In the genomic region with DNA sequence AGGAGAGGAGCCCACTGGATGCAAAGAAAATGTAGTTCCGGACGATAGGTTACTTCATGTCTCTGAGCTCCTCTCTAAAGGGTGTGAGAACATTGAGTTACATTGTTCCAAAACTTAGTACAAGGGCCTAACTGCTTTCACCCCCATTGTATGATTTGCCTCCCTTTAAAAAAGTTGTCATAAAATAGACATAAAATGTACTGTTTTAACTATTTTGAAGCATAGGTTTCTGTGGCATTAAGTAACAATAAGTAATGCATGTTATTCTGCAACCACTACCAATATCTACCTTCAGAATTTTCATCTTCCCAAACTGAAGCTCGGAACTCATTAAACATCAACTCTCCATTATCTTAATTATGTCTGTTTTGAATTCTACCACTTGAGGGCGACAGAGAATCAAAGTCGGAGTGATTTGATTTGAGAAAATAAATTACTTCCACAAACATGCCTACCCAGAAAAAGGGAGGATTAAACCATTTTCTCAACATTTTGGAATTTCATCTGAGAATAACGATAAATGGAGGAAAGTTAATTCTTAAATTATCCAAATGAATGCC, we compare ENCODE assay signal across 8 cellular contexts. TPM values are rescaled to one million over a fixed set of nuclear protein-coding genes. Genes with fewer than 3 reads are reported as not detected.
DNase-seq lines count a peak whose midpoint lies in the region; ATAC-seq and TF ChIP-seq lines count a peak whose summit lies in the region.

No MANE protein-coding gene starts in this region.

- peaks cover 20% of the 10 kb centered on the region for H3K27me3 Mint-ChIP-seq in HFFc6 (ENCODE audit: insufficient read depth)
- H3K27me3 Mint-ChIP-seq in type B pancreatic cell = peaks cover 67% of the 10 kb centered on the region

- peak; percentile 48 for ATAC-seq in SK-N-SH treated with all-trans-retinoic acid at 6 μM for 48 hours
- no peak for ATAC-seq in GM21825 (IDR thresholded peaks at IDR 0.05; ENCODE audit: unreplicated experiment)
- no peak for ATAC-seq in HG03432 (IDR thresholded peaks at IDR 0.05; ENCODE audit: unreplicated experiment)
- ATAC-seq in GM18909 (IDR thresholded peaks at IDR 0.05; ENCODE audit: poor library complexity, unreplicated experiment) = no peak

- TF ChIP-seq CTCF in HFFc6 (IDR thresholded peaks at IDR 0.05) (peak; percentile 90), type B pancreatic cell (conservative IDR thresholded peaks at IDR 0.05) (peak; percentile 83)

- DNase-seq in COR-L47 (lab: John Stamatoyannopoulos, UW) (peak; percentile 26), HFFc6 (peak; percentile 36), globus pallidus (ENCODE audit: low spot score) (peak; percentile 24), type B pancreatic cell (ENCODE audit: extremely low spot score, unreplicated experiment) (no peak)

- H3K27ac Mint-ChIP-seq in HFFc6 = no peak overlapping the region
- no peak overlapping the region for H3K27ac Mint-ChIP-seq in type B pancreatic cell

- H3K4me1 Mint-ChIP-seq in HFFc6 (ENCODE audit: low read depth) (peaks cover 7% of the 10 kb centered on the region; the same call in 1 of the 2 replicates), type B pancreatic cell (ENCODE audit: unreplicated experiment) (peaks cover 6% of the 10 kb centered on the region)

- H3K36me3 Mint-ChIP-seq in HFFc6 (ENCODE audit: low read depth) (no peaks in the 10 kb centered on the region), type B pancreatic cell (no peaks in the 10 kb centered on the region)

- no peak overlapping the region for H3K4me3 Mint-ChIP-seq in HFFc6
- peak overlapping the region; percentile 37 for H3K4me3 Mint-ChIP-seq in type B pancreatic cell

- no peaks in the 10 kb centered on the region for H3K9me3 Mint-ChIP-seq in HFFc6
- no peaks in the 10 kb centered on the region for H3K9me3 Mint-ChIP-seq in type B pancreatic cell

TF ChIP-seq in SK-N-SH treated with all-trans-retinoic acid at 6 μM for 48 hours, 23 proteins besides CTCF, POLR2A, EP300 and RAD21:
- TF ChIP-seq, protein P1, sequence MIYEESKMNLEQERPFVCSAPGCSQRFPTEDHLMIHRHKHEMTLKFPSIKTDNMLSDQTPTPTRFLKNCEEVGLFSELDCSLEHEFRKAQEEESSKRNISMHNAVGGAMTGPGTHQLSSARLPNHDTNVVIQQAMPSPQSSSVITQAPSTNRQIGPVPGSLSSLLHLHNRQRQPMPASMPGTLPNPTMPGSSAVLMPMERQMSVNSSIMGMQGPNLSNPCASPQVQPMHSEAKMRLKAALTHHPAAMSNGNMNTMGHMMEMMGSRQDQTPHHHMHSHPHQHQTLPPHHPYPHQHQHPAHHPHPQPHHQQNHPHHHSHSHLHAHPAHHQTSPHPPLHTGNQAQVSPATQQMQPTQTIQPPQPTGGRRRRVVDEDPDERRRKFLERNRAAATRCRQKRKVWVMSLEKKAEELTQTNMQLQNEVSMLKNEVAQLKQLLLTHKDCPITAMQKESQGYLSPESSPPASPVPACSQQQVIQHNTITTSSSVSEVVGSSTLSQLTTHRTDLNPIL (CRISPR knock-in tag; IDR thresholded peaks at IDR 0.05; ENCODE audit: low read depth) = no peak
- TF ChIP-seq, protein P2, sequence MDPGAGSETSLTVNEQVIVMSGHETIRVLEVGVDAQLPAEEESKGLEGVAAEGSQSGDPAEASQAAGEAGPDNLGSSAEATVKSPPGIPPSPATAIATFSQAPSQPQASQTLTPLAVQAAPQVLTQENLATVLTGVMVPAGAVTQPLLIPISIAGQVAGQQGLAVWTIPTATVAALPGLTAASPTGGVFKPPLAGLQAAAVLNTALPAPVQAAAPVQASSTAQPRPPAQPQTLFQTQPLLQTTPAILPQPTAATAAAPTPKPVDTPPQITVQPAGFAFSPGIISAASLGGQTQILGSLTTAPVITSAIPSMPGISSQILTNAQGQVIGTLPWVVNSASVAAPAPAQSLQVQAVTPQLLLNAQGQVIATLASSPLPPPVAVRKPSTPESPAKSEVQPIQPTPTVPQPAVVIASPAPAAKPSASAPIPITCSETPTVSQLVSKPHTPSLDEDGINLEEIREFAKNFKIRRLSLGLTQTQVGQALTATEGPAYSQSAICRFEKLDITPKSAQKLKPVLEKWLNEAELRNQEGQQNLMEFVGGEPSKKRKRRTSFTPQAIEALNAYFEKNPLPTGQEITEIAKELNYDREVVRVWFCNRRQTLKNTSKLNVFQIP (CRISPR knock-in tag; IDR thresholded peaks at IDR 0.05; ENCODE audit: borderline replicate concordance, low read depth) = no peak
- TF ChIP-seq, protein P3, sequence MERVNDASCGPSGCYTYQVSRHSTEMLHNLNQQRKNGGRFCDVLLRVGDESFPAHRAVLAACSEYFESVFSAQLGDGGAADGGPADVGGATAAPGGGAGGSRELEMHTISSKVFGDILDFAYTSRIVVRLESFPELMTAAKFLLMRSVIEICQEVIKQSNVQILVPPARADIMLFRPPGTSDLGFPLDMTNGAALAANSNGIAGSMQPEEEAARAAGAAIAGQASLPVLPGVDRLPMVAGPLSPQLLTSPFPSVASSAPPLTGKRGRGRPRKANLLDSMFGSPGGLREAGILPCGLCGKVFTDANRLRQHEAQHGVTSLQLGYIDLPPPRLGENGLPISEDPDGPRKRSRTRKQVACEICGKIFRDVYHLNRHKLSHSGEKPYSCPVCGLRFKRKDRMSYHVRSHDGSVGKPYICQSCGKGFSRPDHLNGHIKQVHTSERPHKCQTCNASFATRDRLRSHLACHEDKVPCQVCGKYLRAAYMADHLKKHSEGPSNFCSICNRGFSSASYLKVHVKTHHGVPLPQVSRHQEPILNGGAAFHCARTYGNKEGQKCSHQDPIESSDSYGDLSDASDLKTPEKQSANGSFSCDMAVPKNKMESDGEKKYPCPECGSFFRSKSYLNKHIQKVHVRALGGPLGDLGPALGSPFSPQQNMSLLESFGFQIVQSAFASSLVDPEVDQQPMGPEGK (CRISPR knock-in tag; IDR thresholded peaks at IDR 0.05; ENCODE audit: borderline replicate concordance) = no peak
- TF ChIP-seq RARB (CRISPR knock-in tag; IDR thresholded peaks at IDR 0.05) (no peak), BACH2 (CRISPR knock-in tag; IDR thresholded peaks at IDR 0.05; ENCODE audit: borderline replicate concordance) (no peak), PPARA (CRISPR knock-in tag; IDR thresholded peaks at IDR 0.05; ENCODE audit: borderline replicate concordance) (no peak), ZNF565 (CRISPR knock-in tag; conservative IDR thresholded peaks at IDR 0.05; ENCODE audit: low read depth) (no peak), ZNF70 (CRISPR knock-in tag; IDR thresholded peaks at IDR 0.05) (no peak), TCF4 (CRISPR knock-in tag; IDR thresholded peaks at IDR 0.05; ENCODE audit: borderline replicate concordance) (no peak), ZNF8 (CRISPR knock-in tag; IDR thresholded peaks at IDR 0.05) (no peak), ZFP3 (CRISPR knock-in tag; IDR thresholded peaks at IDR 0.05) (no peak), ISL1 (CRISPR knock-in tag; IDR thresholded peaks at IDR 0.05) (no peak), ARNTL (CRISPR knock-in tag; IDR thresholded peaks at IDR 0.05; ENCODE audit: borderline replicate concordance, low read depth) (no peak), ZC3H10 (CRISPR knock-in tag; IDR thresholded peaks at IDR 0.05) (no peak)
- TF ChIP-seq, protein P4, sequence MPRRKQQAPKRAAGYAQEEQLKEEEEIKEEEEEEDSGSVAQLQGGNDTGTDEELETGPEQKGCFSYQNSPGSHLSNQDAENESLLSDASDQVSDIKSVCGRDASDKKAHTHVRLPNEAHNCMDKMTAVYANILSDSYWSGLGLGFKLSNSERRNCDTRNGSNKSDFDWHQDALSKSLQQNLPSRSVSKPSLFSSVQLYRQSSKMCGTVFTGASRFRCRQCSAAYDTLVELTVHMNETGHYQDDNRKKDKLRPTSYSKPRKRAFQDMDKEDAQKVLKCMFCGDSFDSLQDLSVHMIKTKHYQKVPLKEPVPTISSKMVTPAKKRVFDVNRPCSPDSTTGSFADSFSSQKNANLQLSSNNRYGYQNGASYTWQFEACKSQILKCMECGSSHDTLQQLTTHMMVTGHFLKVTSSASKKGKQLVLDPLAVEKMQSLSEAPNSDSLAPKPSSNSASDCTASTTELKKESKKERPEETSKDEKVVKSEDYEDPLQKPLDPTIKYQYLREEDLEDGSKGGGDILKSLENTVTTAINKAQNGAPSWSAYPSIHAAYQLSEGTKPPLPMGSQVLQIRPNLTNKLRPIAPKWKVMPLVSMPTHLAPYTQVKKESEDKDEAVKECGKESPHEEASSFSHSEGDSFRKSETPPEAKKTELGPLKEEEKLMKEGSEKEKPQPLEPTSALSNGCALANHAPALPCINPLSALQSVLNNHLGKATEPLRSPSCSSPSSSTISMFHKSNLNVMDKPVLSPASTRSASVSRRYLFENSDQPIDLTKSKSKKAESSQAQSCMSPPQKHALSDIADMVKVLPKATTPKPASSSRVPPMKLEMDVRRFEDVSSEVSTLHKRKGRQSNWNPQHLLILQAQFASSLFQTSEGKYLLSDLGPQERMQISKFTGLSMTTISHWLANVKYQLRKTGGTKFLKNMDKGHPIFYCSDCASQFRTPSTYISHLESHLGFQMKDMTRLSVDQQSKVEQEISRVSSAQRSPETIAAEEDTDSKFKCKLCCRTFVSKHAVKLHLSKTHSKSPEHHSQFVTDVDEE (CRISPR knock-in tag; IDR thresholded peaks at IDR 0.05) = no peak
- TF ChIP-seq, protein P5, sequence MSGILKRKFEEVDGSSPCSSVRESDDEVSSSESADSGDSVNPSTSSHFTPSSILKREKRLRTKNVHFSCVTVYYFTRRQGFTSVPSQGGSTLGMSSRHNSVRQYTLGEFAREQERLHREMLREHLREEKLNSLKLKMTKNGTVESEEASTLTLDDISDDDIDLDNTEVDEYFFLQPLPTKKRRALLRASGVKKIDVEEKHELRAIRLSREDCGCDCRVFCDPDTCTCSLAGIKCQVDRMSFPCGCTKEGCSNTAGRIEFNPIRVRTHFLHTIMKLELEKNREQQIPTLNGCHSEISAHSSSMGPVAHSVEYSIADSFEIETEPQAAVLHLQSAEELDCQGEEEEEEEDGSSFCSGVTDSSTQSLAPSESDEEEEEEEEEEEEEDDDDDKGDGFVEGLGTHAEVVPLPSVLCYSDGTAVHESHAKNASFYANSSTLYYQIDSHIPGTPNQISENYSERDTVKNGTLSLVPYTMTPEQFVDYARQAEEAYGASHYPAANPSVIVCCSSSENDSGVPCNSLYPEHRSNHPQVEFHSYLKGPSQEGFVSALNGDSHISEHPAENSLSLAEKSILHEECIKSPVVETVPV (CRISPR knock-in tag; IDR thresholded peaks at IDR 0.05) = no peak

RNA-seq across cellular contexts. Expression of a gene that starts 2.7 kb away (rescaled TPM):
- total RNA-seq in HFFc6 (2021; fragmentation: NEBNext Ultra II Directional; extraction: Animal tissue kit (Norgen Biotek cat#: 25700)) = not detected
- total RNA-seq in type B pancreatic cell (ENCODE audit: low replicate concordance) = 0.75 and 3.1 TPM in 2 replicates

RNA-seq across cellular contexts. Expression of a gene that starts 18.1 kb away (rescaled TPM):
- not detected for total RNA-seq in HFFc6 (2021; fragmentation: NEBNext Ultra II Directional; extraction: Animal tissue kit (Norgen Biotek cat#: 25700))
- total RNA-seq in type B pancreatic cell (ENCODE audit: low replicate concordance) = not detected in 2 replicates

RNA-seq across cellular contexts. Expression of a gene that starts 30.1 kb away (rescaled TPM):
- 100 to 1,000 TPM; 797 to 983 (median 926) TPM for total RNA-seq in HFFc6 (2021; fragmentation: NEBNext Ultra II Directional; extraction: Animal tissue kit (Norgen Biotek cat#: 25700))
- total RNA-seq in type B pancreatic cell (ENCODE audit: low replicate concordance) = 336 and 1,244 TPM in 2 replicates
